In genomic region chr2:122179492-122180070, GRCh38 we compare ENCODE assay signal across 24 cellular contexts.
"Had no signal": no experiment of that assay in that cellular context is flagged by ENCODE, and none has a peak within 500 bp of the region (broad histone marks: within the 10 kb centered on the region; RNA-seq: fewer than 3 reads in every experiment).

No MANE protein-coding gene starts in this region.

- H3K27ac ChIP-seq: esophagus muscularis mucosa, gastrocnemius medialis, right lobe of liver, skin epidermis, stomach, suprapubic skin, tibial nerve had no signal

- ATAC-seq: gastrocnemius medialis; left cardiac atrium; stimulated activated effector memory CD8-positive, alpha-beta T cell treated with anti-CD3 and anti-CD28 coated beads, Interleukin-12 subunit alpha, Interleukin-12 subunit beta, amount 100 ng/mL, for 72 hours had no signal

- H3K4me1 ChIP-seq: esophagus muscularis mucosa, gastrocnemius medialis, right lobe of liver, stomach, suprapubic skin, tibial nerve had no signal

- H3K27me3 ChIP-seq: esophagus muscularis mucosa, gastrocnemius medialis, right lobe of liver, stomach, suprapubic skin, tibial nerve had no signal

- H3K9me3 ChIP-seq: gastrocnemius medialis, right lobe of liver, suprapubic skin had no signal

- H3K4me3 ChIP-seq: esophagus muscularis mucosa, gastrocnemius medialis, right lobe of liver, skin epidermis, stomach, suprapubic skin, tibial nerve had no signal

- H3K36me3 ChIP-seq: esophagus muscularis mucosa, gastrocnemius medialis, right lobe of liver, stomach, suprapubic skin, tibial nerve had no signal

- DNase-seq: activated CD4-positive, alpha-beta T cell treated with anti-CD3 and anti-CD28 coated beads for 4 hours; activated CD4-positive, alpha-beta T cell treated with anti-CD3 and anti-CD28 coated beads, Interleukin-2, amount 50 U/mL, for 48 hours; activated CD4-positive, CD25-positive, alpha-beta regulatory T cell; activated CD8-positive, alpha-beta memory T cell treated with anti-CD3 and anti-CD28 coated beads, Interleukin-2, amount 50 U/mL, for 48 hours; activated effector memory CD4-positive, alpha-beta T cell treated with anti-CD3 and anti-CD28 coated beads, Interleukin-2, amount 50 U/mL, for 16 hours; activated naive CD4-positive, alpha-beta T cell treated with anti-CD3 and anti-CD28 coated beads, Interleukin-2, amount 10 ng/mL, durations not matched to agents 7 days and 5 days; activated T-cell treated with anti-CD3 and anti-CD28 coated beads, Interleukin-2, amount 50 U/mL, for 48 hours; amygdala; effector CD8-positive, alpha-beta T cell; gastrocnemius medialis; head of caudate nucleus; hypothalamus; islet precursor cell; left cardiac atrium; mesenchymal stem cell; nucleus accumbens; right lobe of liver; stimulated activated CD4-positive, alpha-beta T cell treated with anti-CD3 and anti-CD28 coated beads, Interleukin-2, amount 100 ng/mL, for 24 hours; stomach had no signal
